ENCODE assay signal across 7 cellular contexts in the genomic region with DNA sequence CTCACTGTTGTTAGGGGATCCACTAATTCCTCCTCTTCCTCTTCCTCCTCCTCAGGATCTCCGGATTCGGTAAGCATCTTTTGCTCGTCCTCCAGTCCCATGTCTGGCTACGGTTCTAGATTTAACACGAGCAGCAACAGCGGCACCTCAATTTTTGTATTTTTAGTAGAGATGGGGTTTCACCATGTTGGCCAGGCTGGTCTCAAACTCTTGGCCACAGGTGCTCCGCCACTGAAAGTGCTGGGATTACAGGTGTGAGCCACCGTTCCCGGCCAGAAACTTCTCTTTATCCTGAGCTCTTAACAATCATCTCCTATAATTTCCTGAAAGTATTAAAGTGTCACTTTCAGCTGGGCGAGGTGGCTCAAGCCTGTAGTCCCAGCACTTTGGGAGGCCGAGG. TPM values are rescaled to one million over a fixed set of nuclear protein-coding genes. Genes with fewer than 3 reads are reported as not detected.
DNase-seq lines count a peak whose midpoint lies in the region; ATAC-seq, FAIRE-seq and TF ChIP-seq lines count a peak whose summit lies in the region.
"Not testable (repeated sequence)": the region's sequence is repeated elsewhere in the genome, so short reads cannot be mapped to it uniquely, and the experiment has no call there.

Gene UQCRHL, minus strand, starts transcription at position 101 of the 400 bp plus-strand sequence. Its CDS starts 0 bp downstream, at position 101.

- POLR2A ChIA-PET in PC-3 (lab: Charles Lee; ENCODE audit: unreplicated experiment), result not testable (repeated sequence)

- peaks cover 11% of the 10 kb centered on the region for H3K27me3 Mint-ChIP-seq in GM23338 (ENCODE audit: insufficient read depth, low read depth, poor library complexity)
- H3K27me3 Mint-ChIP-seq in astrocyte (ENCODE audit: low read depth, unreplicated experiment); endodermal cell (ENCODE audit: insufficient read depth); progenitor cell of endocrine pancreas: not testable (repeated sequence)

- H3K27ac ChIP-seq in GM23338 (ENCODE audit: low read depth) (peak within 1 kb of the TSS; percentile 67; the same call in 1 of the 2 replicates), VCaP (peak within 1 kb of the TSS; percentile 24; the same call in 1 of the 2 replicates)
- H3K27ac ChIP-seq in PC-3 (ENCODE audit: low read length); astrocyte (ENCODE audit: low read depth, low read length); endodermal cell (ENCODE audit: low read depth, low read length); kidney (ENCODE audit: low read depth in 2 of 2, low read length in 2 of 2): not testable (repeated sequence)

- H3K9me2 ChIP-seq in GM23338 (ENCODE audit: insufficient read depth); PC-3 (replicated peaks; ENCODE audit: low read length): not testable (repeated sequence)

- BruUV-seq in PC-3 (replicated peaks; lab: Mats Ljungman, UMichigan), result not testable (repeated sequence)

- 0 out of 2 replicates have a peak within 1 kb of the TSS, but pooled peaks have one; percentile 72 for H3K27ac Mint-ChIP-seq in GM23338
- peak within 1 kb of the TSS; percentile 66 for H3K27ac Mint-ChIP-seq in astrocyte (ENCODE audit: unreplicated experiment)
- H3K27ac Mint-ChIP-seq in endodermal cell, result peak within 1 kb of the TSS; percentile 74
- peak within 1 kb of the TSS; percentile 81 for H3K27ac Mint-ChIP-seq in progenitor cell of endocrine pancreas

- H3K79me2 ChIP-seq in GM23338 (replicated peaks; ENCODE audit: insufficient read depth); PC-3 (ENCODE audit: low read length); astrocyte (ENCODE audit: insufficient read depth, low read length): not testable (repeated sequence)

- H3K9me3 Mint-ChIP-seq in GM23338; astrocyte (ENCODE audit: unreplicated experiment); endodermal cell; progenitor cell of endocrine pancreas (ENCODE audit: low read depth): not testable (repeated sequence)

- H3K9ac ChIP-seq in PC-3 (ENCODE audit: low read length); astrocyte (ENCODE audit: low read length); endodermal cell (ENCODE audit: extremely low read depth, low read length, poor library complexity, severe bottlenecking); kidney (ENCODE audit: low read length in 2 of 2): not testable (repeated sequence)

- H4K20me1 ChIP-seq in GM23338 (replicated peaks; ENCODE audit: insufficient read depth); PC-3 (ENCODE audit: low read length); astrocyte (ENCODE audit: insufficient read depth, low read length): not testable (repeated sequence)

- intact Hi-C loops in PC-3 (cut with micrococcal nuclease); kidney (cut with DNase I): not testable (repeated sequence)

- H3K4me1 Mint-ChIP-seq in GM23338; astrocyte (ENCODE audit: low read depth, unreplicated experiment): not testable (repeated sequence)
- H3K4me1 Mint-ChIP-seq in endodermal cell (peaks cover 22% of the 10 kb centered on the region), progenitor cell of endocrine pancreas (ENCODE audit: low read depth) (peaks cover 13% of the 10 kb centered on the region)

- CTCF ChIA-PET in PC-3 (lab: Charles Lee), result not testable (repeated sequence)

- 95 to 97% methylated on average over 9 to 11 of the region's 11 CpGs for WGBS in endodermal cell (ENCODE audit: insufficient coverage in 1 of 2, insufficient read length in 1 of 2), 2 experiments

- FAIRE-seq in astrocyte (lab: Jason Lieb, UNC); kidney (lab: Jason Lieb, UNC): not testable (repeated sequence)

- not testable (repeated sequence) for H3K9me3 ChIP-seq in PC-3 (ENCODE audit: low read length); astrocyte (ENCODE audit: insufficient read depth, low read depth, low read length); endodermal cell (ENCODE audit: control insufficient read depth, low read length); kidney (ENCODE audit: control insufficient read depth in 1 of 2, low read length in 2 of 2)

- TF ChIP-seq CTCF in GM23338 (conservative IDR thresholded peaks at IDR 0.05; ENCODE audit: low read depth in 2 of 2); PC-3 (conservative IDR thresholded peaks at IDR 0.05; ENCODE audit: low read depth, low read length); VCaP (conservative IDR thresholded peaks at IDR 0.05); astrocyte (IDR thresholded peaks at IDR 0.05; ENCODE audit: insufficient read depth, low read depth, low read length); endodermal cell (conservative IDR thresholded peaks at IDR 0.05); kidney (IDR thresholded peaks at IDR 0.05; ENCODE audit: borderline replicate concordance, extremely low read depth, insufficient read depth); progenitor cell of endocrine pancreas (IDR thresholded peaks at IDR 0.05; ENCODE audit: unreplicated experiment): not testable (repeated sequence)

- not testable (repeated sequence) for DNase-seq in GM23338 (ENCODE audit: low spot score); PC-3; astrocyte (ENCODE audit: low read depth); endodermal cell; progenitor cell of endocrine pancreas (ENCODE audit: low spot score, unreplicated experiment)
- DNase-seq in kidney, result peak; percentile 23

- not testable (repeated sequence) for H3F3A ChIP-seq in GM23338 (replicated peaks; ENCODE audit: low read depth); PC-3 (ENCODE audit: low read length, unreplicated experiment)

- H2AFZ ChIP-seq in GM23338; PC-3 (ENCODE audit: low read length); astrocyte (ENCODE audit: low read depth, low read length): not testable (repeated sequence)

- not testable (repeated sequence) for H3K4me3 ChIP-seq in GM23338; PC-3 (ENCODE audit: low read length); astrocyte (ENCODE audit: insufficient read depth, low read depth, low read length); endodermal cell (ENCODE audit: low read length); kidney (ENCODE audit: low read length in 2 of 2)

- H3K27me3 ChIP-seq in GM23338 (ENCODE audit: insufficient read depth); PC-3 (ENCODE audit: low read length); astrocyte (ENCODE audit: insufficient read depth, low read length); endodermal cell (ENCODE audit: control insufficient read depth, insufficient read depth, low read length, poor library complexity, severe bottlenecking): not testable (repeated sequence)

- not testable (repeated sequence) for H3K4me1 ChIP-seq in GM23338 (ENCODE audit: insufficient read depth); astrocyte (ENCODE audit: insufficient read depth, low read length); endodermal cell (ENCODE audit: control insufficient read depth, insufficient read depth, low read length); kidney (ENCODE audit: control insufficient read depth in 1 of 2, insufficient read depth in 1 of 2, low read depth in 1 of 2, low read length in 2 of 2)
- peaks cover 14% of the 10 kb centered on the region for H3K4me1 ChIP-seq in PC-3 (ENCODE audit: insufficient read depth, low read length)

- not testable (repeated sequence) for ATAC-seq in GM23338, PC-3

- H3K36me3 ChIP-seq in GM23338 (ENCODE audit: insufficient read depth); PC-3 (ENCODE audit: low read depth, low read length); astrocyte (ENCODE audit: insufficient read depth, low read length); endodermal cell (ENCODE audit: control insufficient read depth, insufficient read depth, low read length); kidney (ENCODE audit: control insufficient read depth in 1 of 2, insufficient read depth in 2 of 2, low read length in 2 of 2): not testable (repeated sequence)

- H3K4me3 Mint-ChIP-seq in GM23338; astrocyte (ENCODE audit: unreplicated experiment); endodermal cell; progenitor cell of endocrine pancreas (ENCODE audit: low read depth): not testable (repeated sequence)

- H3K4me2 ChIP-seq in GM23338; PC-3 (ENCODE audit: low read length); astrocyte (ENCODE audit: low read length): not testable (repeated sequence)

- not testable (repeated sequence) for H3K36me3 Mint-ChIP-seq in GM23338 (ENCODE audit: low read depth); astrocyte (ENCODE audit: low read depth, unreplicated experiment); endodermal cell (ENCODE audit: low read depth); progenitor cell of endocrine pancreas (ENCODE audit: insufficient read depth)

RNA-seq across cellular contexts. Expression of gene UQCRHL, which starts in this region (rescaled TPM):
- 2.3 and 3.9 TPM in 2 replicates for total RNA-seq in GM23338 (2014; rRNA removed; shearing (Covaris generic))
- 3.0 and 3.6 TPM in 2 replicates for polyA plus RNA-seq in GM23338 (2016; fragmentation: Nextera tagmentation; extraction: Ambion mirVana)
- total RNA-seq in PC-3 (2014; rRNA removed), result 8.7 and 11.2 TPM in 2 replicates
- 1.3 and 1.7 TPM in 2 replicates for total RNA-seq in astrocyte
- 1 to 10 TPM; 1.6 to 3.7 TPM for total RNA-seq in endodermal cell
- 5.2 TPM for polyA plus RNA-seq in endodermal cell (2013, experiment 1 of 2)
- polyA plus RNA-seq in endodermal cell (2013, experiment 2 of 2), result 5.2 TPM
- total RNA-seq in kidney, result 0.91 TPM
- polyA plus RNA-seq in kidney (ENCODE audit: insufficient read depth, low read depth, low replicate concordance), result 11.8 TPM
- total RNA-seq in progenitor cell of endocrine pancreas, result 2.4 and 3.5 TPM in 2 replicates
